Comparison of ENCODE assay signal across 1 cellular context in the genomic region with DNA sequence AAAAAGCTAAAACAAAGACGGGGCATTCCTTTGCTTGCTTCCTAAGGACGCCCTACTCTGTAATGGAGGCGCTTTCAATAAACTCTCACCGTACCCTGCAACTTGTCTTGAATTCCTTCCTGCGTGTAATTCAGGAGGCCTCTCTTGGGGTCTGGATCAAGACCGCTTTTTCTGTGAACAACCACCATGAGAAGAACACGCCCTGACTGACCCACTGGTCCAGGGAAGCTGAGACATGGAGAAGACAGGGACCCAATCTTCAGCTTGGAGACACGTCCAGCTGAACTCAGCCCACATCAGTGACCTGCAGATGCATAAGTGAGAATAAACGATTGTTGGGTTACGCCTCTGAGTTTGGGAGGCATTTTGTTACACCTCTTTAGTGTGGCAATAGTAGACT.
TF ChIP-seq lines count a peak whose summit lies in the region.

No MANE protein-coding gene starts in this region.

TF ChIP-seq in IMR-90, 13 proteins besides CTCF, POLR2A, EP300 and RAD21:
- TF ChIP-seq BHLHE40 (IDR thresholded peaks at IDR 0.05; ENCODE audit: low read depth, low read length): no peak
